In the genomic region with DNA sequence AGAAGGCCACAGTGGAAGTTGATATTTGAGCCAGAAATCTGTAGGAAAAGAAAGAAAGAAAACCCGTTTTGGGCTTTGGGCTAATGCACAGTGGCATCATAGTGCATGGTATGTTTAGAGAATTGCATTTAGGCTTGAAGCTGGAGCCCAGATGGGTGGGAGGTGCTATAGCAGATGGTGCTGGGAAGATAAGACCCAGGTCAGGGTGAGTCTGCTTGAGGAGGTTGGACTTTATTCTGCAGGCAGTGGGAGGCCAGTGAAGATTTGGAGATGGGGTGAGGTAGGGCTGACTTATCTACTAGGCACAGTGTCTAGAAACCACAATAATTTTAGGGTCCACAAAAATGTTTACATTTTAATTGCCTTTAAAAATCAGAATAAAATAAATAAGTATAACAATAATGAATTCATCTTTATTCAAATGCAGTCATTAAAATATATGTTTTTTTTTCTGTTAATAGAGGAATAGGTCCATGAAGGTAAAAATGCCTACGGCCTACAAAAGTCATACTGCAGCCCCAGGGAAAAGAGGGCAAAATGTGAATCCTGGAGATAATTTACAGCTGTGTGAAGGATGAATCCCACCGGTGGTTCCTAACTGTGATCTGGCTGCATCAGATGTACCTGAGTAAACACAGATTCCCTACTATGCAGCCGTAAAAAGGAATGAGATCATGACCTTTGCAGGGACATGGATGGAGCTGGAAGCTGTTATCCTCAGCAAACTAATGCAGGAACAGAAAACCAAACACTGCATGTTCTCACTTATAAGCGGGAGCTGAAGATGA, we compare ENCODE assay signal across 1 cellular context.
A peak's percentile ranks its signal among the peaks of the same experiment; 100 is the strongest.
TF ChIP-seq lines count a peak whose summit lies in the region.

No MANE protein-coding gene starts in this region.

TF ChIP-seq in K562, 482 proteins besides CTCF, POLR2A, EP300 and RAD21 (continued from another document and continues in another):
- TF ChIP-seq SMARCB1 (IDR thresholded peaks at IDR 0.05; ENCODE audit: insufficient read length, low read depth) (no peak), HNRNPK (IDR thresholded peaks at IDR 0.05; ENCODE audit: low read depth, low read length, poor library complexity, severe bottlenecking) (no peak), RBM39 (optimal IDR thresholded peaks at IDR 0.05; ENCODE audit: low read depth, low read length) (no peak), ZBTB17 (CRISPR knock-in tag; IDR thresholded peaks at IDR 0.05) (no peak), ZNF707 (CRISPR knock-in tag; conservative IDR thresholded peaks at IDR 0.05) (no peak), NCOA6 (IDR thresholded peaks at IDR 0.05) (no peak), ZBTB7A (IDR thresholded peaks at IDR 0.05; ENCODE audit: borderline replicate concordance, control insufficient read depth, low read depth, low read length) (peak; percentile 27; the same call in 1 of the 2 replicates), EZH2 (IDR thresholded peaks at IDR 0.05; ENCODE audit: borderline replicate concordance, low read depth, low read length) (no peak), ZBTB8A (IDR thresholded peaks at IDR 0.05; ENCODE audit: partially characterized antibody) (no peak), SNIP1 (IDR thresholded peaks at IDR 0.05; ENCODE audit: low read depth) (no peak), ZNF347 (CRISPR knock-in tag; IDR thresholded peaks at IDR 0.05; ENCODE audit: low read depth) (no peak), HSF4 (CRISPR knock-in tag; IDR thresholded peaks at IDR 0.05; ENCODE audit: borderline replicate concordance) (0 out of 2 replicates have a peak, but pooled peaks have one; percentile 11), LCOR (CRISPR knock-in tag; IDR thresholded peaks at IDR 0.05) (peak; percentile 85), STAT5A (IDR thresholded peaks at IDR 0.05; ENCODE audit: borderline replicate concordance, low read length) (peak; percentile 92), ZFP30 (CRISPR knock-in tag; IDR thresholded peaks at IDR 0.05; ENCODE audit: borderline replicate concordance) (no peak), HDAC6 (IDR thresholded peaks at IDR 0.05; ENCODE audit: low read depth, low read length) (no peak), FOXK2 (conservative IDR thresholded peaks at IDR 0.05 in 1 of 2, IDR thresholded peaks at IDR 0.05 in 1 of 2; ENCODE audit: low read depth in 2 of 2) (no peak; a peak in 1 of 4 replicates), ZNF316 (IDR thresholded peaks at IDR 0.05) (no peak), DIDO1 (tag; IDR thresholded peaks at IDR 0.05; ENCODE audit: low read depth) (no peak), ZNF324 (CRISPR knock-in tag; IDR thresholded peaks at IDR 0.05) (no peak), GATAD2A (IDR thresholded peaks at IDR 0.05) (peak; percentile 83), MYNN (IDR thresholded peaks at IDR 0.05) (peak; percentile 84), MYNN (CRISPR knock-in tag; IDR thresholded peaks at IDR 0.05) (no peak), ZNF589 (CRISPR knock-in tag; IDR thresholded peaks at IDR 0.05; ENCODE audit: low read depth) (peak; percentile 55; the same call in 1 of the 2 replicates), PTTG1 (tag; IDR thresholded peaks at IDR 0.05; ENCODE audit: low read depth) (no peak), KLF13 (tag; IDR thresholded peaks at IDR 0.05; ENCODE audit: borderline replicate concordance, low read depth) (no peak), ZKSCAN1 (IDR thresholded peaks at IDR 0.05; ENCODE audit: low read depth, low read length) (peak; percentile 35; the same call in 1 of the 2 replicates), PHB (CRISPR knock-in tag; IDR thresholded peaks at IDR 0.05) (no peak), ADNP (tag; IDR thresholded peaks at IDR 0.05) (peak; percentile 76; the same call in 1 of the 2 replicates), MBD2 (IDR thresholded peaks at IDR 0.05; ENCODE audit: borderline replicate concordance, low read depth) (peak; percentile 64; the same call in 1 of the 2 replicates), ZFPM2 (CRISPR knock-in tag; IDR thresholded peaks at IDR 0.05) (no peak), ZNF76 (CRISPR knock-in tag; IDR thresholded peaks at IDR 0.05; ENCODE audit: borderline replicate concordance) (no peak), ZNF3 (CRISPR knock-in tag; IDR thresholded peaks at IDR 0.05) (no peak), LEF1 (IDR thresholded peaks at IDR 0.05) (no peak; the same call in 1 of the 2 replicates), CEBPG (CRISPR knock-in tag; IDR thresholded peaks at IDR 0.05) (no peak), CEBPG (tag; conservative IDR thresholded peaks at IDR 0.05 in 1 of 2, IDR thresholded peaks at IDR 0.05 in 1 of 2) (no peak), SUPT5H (IDR thresholded peaks at IDR 0.05) (no peak), ZNF23 (CRISPR knock-in tag; IDR thresholded peaks at IDR 0.05) (no peak), RFX7 (CRISPR knock-in tag; IDR thresholded peaks at IDR 0.05) (no peak), HDAC1 (IDR thresholded peaks at IDR 0.05) (peak in 1 of 2 experiments; percentile 84; a peak in 2 of 4 replicates), NFE2L1 (tag; IDR thresholded peaks at IDR 0.05; ENCODE audit: borderline replicate concordance, low read depth) (no peak), HDAC3 (IDR thresholded peaks at IDR 0.05; ENCODE audit: borderline replicate concordance, partially characterized antibody) (peak; percentile 73), MYBL2 (IDR thresholded peaks at IDR 0.05; ENCODE audit: low read depth) (no peak; the same call in 1 of the 2 replicates), MYBL2 (CRISPR knock-in tag; IDR thresholded peaks at IDR 0.05; ENCODE audit: borderline replicate concordance) (no peak), KLF6 (CRISPR knock-in tag; IDR thresholded peaks at IDR 0.05; ENCODE audit: borderline replicate concordance) (no peak), FOXJ3 (CRISPR knock-in tag; IDR thresholded peaks at IDR 0.05) (no peak), TEAD2 (tag; IDR thresholded peaks at IDR 0.05) (no peak; the same call in 1 of the 2 replicates), NCOR1 (IDR thresholded peaks at IDR 0.05) (peak; percentile 95), ZNF778 (CRISPR knock-in tag; IDR thresholded peaks at IDR 0.05) (no peak), ZNF140 (CRISPR knock-in tag; IDR thresholded peaks at IDR 0.05) (no peak)
- TF ChIP-seq, protein P1, sequence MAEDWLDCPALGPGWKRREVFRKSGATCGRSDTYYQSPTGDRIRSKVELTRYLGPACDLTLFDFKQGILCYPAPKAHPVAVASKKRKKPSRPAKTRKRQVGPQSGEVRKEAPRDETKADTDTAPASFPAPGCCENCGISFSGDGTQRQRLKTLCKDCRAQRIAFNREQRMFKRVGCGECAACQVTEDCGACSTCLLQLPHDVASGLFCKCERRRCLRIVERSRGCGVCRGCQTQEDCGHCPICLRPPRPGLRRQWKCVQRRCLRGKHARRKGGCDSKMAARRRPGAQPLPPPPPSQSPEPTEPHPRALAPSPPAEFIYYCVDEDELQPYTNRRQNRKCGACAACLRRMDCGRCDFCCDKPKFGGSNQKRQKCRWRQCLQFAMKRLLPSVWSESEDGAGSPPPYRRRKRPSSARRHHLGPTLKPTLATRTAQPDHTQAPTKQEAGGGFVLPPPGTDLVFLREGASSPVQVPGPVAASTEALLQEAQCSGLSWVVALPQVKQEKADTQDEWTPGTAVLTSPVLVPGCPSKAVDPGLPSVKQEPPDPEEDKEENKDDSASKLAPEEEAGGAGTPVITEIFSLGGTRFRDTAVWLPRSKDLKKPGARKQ (CRISPR knock-in tag; IDR thresholded peaks at IDR 0.05) = no peak
- TF ChIP-seq, protein P2, sequence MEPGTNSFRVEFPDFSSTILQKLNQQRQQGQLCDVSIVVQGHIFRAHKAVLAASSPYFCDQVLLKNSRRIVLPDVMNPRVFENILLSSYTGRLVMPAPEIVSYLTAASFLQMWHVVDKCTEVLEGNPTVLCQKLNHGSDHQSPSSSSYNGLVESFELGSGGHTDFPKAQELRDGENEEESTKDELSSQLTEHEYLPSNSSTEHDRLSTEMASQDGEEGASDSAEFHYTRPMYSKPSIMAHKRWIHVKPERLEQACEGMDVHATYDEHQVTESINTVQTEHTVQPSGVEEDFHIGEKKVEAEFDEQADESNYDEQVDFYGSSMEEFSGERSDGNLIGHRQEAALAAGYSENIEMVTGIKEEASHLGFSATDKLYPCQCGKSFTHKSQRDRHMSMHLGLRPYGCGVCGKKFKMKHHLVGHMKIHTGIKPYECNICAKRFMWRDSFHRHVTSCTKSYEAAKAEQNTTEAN (CRISPR knock-in tag; IDR thresholded peaks at IDR 0.05) = no peak
- TF ChIP-seq, protein P3, sequence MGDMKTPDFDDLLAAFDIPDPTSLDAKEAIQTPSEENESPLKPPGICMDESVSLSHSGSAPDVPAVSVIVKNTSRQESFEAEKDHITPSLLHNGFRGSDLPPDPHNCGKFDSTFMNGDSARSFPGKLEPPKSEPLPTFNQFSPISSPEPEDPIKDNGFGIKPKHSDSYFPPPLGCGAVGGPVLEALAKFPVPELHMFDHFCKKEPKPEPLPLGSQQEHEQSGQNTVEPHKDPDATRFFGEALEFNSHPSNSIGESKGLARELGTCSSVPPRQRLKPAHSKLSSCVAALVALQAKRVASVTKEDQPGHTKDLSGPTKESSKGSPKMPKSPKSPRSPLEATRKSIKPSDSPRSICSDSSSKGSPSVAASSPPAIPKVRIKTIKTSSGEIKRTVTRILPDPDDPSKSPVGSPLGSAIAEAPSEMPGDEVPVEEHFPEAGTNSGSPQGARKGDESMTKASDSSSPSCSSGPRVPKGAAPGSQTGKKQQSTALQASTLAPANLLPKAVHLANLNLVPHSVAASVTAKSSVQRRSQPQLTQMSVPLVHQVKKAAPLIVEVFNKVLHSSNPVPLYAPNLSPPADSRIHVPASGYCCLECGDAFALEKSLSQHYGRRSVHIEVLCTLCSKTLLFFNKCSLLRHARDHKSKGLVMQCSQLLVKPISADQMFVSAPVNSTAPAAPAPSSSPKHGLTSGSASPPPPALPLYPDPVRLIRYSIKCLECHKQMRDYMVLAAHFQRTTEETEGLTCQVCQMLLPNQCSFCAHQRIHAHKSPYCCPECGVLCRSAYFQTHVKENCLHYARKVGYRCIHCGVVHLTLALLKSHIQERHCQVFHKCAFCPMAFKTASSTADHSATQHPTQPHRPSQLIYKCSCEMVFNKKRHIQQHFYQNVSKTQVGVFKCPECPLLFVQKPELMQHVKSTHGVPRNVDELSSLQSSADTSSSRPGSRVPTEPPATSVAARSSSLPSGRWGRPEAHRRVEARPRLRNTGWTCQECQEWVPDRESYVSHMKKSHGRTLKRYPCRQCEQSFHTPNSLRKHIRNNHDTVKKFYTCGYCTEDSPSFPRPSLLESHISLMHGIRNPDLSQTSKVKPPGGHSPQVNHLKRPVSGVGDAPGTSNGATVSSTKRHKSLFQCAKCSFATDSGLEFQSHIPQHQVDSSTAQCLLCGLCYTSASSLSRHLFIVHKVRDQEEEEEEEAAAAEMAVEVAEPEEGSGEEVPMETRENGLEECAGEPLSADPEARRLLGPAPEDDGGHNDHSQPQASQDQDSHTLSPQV (IDR thresholded peaks at IDR 0.05) = peak; percentile 33
- TF ChIP-seq, protein P4, sequence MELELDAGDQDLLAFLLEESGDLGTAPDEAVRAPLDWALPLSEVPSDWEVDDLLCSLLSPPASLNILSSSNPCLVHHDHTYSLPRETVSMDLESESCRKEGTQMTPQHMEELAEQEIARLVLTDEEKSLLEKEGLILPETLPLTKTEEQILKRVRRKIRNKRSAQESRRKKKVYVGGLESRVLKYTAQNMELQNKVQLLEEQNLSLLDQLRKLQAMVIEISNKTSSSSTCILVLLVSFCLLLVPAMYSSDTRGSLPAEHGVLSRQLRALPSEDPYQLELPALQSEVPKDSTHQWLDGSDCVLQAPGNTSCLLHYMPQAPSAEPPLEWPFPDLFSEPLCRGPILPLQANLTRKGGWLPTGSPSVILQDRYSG (tag; conservative IDR thresholded peaks at IDR 0.05; ENCODE audit: low read depth) = 0 out of 2 replicates have a peak, but pooled peaks have one; percentile 54
- TF ChIP-seq, protein P5, sequence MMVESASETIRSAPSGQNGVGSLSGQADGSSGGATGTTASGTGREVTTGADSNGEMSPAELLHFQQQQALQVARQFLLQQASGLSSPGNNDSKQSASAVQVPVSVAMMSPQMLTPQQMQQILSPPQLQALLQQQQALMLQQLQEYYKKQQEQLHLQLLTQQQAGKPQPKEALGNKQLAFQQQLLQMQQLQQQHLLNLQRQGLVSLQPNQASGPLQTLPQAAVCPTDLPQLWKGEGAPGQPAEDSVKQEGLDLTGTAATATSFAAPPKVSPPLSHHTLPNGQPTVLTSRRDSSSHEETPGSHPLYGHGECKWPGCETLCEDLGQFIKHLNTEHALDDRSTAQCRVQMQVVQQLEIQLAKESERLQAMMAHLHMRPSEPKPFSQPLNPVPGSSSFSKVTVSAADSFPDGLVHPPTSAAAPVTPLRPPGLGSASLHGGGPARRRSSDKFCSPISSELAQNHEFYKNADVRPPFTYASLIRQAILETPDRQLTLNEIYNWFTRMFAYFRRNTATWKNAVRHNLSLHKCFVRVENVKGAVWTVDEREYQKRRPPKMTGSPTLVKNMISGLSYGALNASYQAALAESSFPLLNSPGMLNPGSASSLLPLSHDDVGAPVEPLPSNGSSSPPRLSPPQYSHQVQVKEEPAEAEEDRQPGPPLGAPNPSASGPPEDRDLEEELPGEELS (CRISPR knock-in tag; IDR thresholded peaks at IDR 0.05; ENCODE audit: borderline replicate concordance) = no peak
- TF ChIP-seq, protein P6, sequence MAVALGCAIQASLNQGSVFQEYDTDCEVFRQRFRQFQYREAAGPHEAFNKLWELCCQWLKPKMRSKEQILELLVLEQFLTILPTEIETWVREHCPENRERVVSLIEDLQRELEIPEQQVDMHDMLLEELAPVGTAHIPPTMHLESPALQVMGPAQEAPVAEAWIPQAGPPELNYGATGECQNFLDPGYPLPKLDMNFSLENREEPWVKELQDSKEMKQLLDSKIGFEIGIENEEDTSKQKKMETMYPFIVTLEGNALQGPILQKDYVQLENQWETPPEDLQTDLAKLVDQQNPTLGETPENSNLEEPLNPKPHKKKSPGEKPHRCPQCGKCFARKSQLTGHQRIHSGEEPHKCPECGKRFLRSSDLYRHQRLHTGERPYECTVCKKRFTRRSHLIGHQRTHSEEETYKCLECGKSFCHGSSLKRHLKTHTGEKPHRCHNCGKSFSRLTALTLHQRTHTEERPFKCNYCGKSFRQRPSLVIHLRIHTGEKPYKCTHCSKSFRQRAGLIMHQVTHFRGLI (CRISPR knock-in tag; IDR thresholded peaks at IDR 0.05) = no peak
- TF ChIP-seq, protein P7, sequence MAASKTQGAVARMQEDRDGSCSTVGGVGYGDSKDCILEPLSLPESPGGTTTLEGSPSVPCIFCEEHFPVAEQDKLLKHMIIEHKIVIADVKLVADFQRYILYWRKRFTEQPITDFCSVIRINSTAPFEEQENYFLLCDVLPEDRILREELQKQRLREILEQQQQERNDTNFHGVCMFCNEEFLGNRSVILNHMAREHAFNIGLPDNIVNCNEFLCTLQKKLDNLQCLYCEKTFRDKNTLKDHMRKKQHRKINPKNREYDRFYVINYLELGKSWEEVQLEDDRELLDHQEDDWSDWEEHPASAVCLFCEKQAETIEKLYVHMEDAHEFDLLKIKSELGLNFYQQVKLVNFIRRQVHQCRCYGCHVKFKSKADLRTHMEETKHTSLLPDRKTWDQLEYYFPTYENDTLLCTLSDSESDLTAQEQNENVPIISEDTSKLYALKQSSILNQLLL (CRISPR knock-in tag; IDR thresholded peaks at IDR 0.05; ENCODE audit: borderline replicate concordance) = no peak
- TF ChIP-seq, protein P8, sequence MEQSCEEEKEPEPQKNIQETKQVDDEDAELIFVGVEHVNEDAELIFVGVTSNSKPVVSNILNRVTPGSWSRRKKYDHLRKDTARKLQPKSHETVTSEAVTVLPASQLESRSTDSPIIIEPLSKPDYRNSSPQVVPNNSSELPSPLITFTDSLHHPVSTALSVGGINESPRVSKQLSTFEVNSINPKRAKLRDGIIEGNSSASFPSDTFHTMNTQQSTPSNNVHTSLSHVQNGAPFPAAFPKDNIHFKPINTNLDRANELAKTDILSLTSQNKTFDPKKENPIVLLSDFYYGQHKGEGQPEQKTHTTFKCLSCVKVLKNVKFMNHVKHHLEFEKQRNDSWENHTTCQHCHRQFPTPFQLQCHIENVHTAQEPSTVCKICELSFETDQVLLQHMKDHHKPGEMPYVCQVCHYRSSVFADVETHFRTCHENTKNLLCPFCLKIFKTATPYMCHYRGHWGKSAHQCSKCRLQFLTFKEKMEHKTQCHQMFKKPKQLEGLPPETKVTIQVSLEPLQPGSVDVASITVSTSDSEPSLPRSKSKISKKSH (CRISPR knock-in tag; IDR thresholded peaks at IDR 0.05) = no peak
